11 cellular contexts compared by ENCODE assay signal in the genomic region with DNA sequence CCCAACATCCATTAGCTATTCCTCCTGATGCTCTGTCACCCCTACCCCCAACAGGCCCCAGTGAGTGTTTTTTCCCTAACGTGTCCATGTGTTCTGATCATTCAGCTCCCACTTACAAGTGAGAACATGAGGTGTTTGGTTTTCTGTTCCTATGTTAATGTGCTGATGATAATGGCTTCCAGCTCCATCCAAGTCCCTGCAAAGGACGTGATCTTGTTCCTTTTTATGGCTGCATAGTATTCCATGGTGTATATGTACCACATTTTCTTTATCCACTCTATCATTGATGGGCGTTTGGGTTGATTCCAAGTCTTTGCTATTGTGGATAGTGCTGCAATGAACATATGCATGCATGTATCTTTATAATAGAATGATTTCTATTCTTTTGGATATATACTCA. TPM values are rescaled to one million over a fixed set of nuclear protein-coding genes. Genes with fewer than 3 reads are reported as not detected.
"Had no signal": no experiment of that assay in that cellular context is flagged by ENCODE, and none has a peak within 500 bp of the region (broad histone marks: within the 10 kb centered on the region; RNA-seq: fewer than 3 reads in every experiment).

No MANE protein-coding gene starts in this region.

RNA-seq across cellular contexts. Expression of a gene that starts 47.8 kb away (rescaled TPM):
- total RNA-seq: stomach, temporal lobe, thoracic aorta, thyroid gland, tibial nerve, transverse colon, upper lobe of right lung, ureter, urinary bladder, uterus, vagina had no signal
- polyA plus RNA-seq: stomach had no signal
